6 cellular contexts compared by ENCODE assay signal in the genomic region with DNA sequence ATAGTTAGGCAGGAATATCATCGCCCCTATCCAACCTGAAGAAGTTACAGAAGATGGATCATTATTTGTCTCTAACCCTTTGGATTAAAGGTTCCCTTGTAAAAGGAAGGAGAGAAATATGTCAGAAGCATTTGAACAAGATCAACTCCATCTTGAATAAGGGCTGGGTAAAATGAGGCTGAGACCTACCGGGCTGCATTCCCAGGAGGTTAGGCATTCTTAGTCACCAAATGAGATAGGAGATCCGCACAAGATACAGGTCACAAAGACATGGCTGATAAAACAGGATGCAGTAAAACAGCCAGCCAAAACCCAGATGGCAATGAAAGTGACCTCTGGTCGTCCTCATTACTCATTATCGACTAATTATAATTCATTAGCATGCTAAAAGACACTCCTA.
"Had no signal": no experiment of that assay in that cellular context is flagged by ENCODE, and none has a peak within 500 bp of the region (broad histone marks: within the 10 kb centered on the region; RNA-seq: fewer than 3 reads in every experiment).

No MANE protein-coding gene starts in this region.

- DNase-seq: GM23248, H9, HCEC 1CT, HFFc6, IMR-90, KBM-7 had no signal

- H3K27ac ChIP-seq: GM23248 had no signal

- H3K9ac ChIP-seq: GM23248 had no signal

- H2AFZ ChIP-seq: GM23248 had no signal

- H3K4me3 ChIP-seq: GM23248 had no signal
